In the genomic region with DNA sequence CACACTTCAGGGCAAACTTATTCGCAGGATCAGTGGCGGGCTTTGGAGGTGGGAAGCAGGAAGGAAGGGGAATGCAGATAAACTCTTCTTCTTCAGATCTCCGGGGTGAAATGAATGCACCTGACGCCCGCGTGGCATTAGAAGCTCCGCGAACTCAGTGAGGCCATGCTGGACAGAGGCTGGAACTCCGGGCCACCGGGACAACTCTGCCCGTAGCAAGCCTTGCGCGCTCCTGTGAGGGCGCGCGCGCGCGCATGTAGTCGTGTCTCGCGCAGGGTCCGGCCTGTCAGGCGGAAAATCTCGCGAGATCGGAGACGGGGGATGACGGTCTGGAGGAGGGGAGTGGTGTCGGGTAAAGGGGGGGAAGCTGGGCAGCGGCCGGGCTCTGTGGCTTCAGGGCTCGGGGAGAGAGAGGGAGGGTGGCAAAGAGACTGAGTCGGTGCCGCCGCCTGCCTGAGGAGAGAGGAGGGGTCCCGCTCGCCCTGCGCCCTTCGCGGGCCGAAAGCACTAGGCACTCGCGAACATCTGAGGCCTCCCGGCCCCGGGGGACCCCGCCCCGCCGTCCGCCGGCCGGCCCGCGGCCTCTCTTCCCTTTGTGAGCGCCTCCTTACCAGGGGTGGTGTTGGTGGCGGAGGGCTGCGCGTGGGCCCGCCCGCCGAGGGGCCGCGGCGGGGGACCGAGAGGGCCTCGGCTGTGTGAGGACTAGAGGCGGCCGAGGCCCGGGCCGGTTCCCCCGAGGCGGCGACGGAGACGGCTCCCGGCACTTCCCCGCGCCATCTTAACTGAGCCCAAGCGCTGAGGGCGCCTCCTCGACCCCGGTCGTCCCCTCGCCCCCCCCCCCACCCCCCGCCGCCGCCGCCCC, we compare ENCODE assay signal across 8 cellular contexts. TPM values are rescaled to one million over a fixed set of nuclear protein-coding genes. Genes with fewer than 3 reads are reported as not detected.
A peak's percentile ranks its signal among the peaks of the same experiment; 100 is the strongest.
DNase-seq lines count a peak whose midpoint lies in the region; ATAC-seq and TF ChIP-seq lines count a peak whose summit lies in the region.

Gene TAOK1, plus strand, starts transcription at position 370 of the 862 bp plus-strand sequence. CDS start 61,186 bp downstream, outside the sequence.

- H3K4me1 Mint-ChIP-seq in Calu3 (ENCODE audit: low read depth, unreplicated experiment) (peaks cover 19% of the 10 kb centered on the region), IgD-negative memory B cell (peaks cover 31 to 40% (median 38%) of the 10 kb centered on the region in 3 donors), endothelial cell (ENCODE audit: unreplicated experiment) (peaks cover 27% of the 10 kb centered on the region), mesothelial cell of epicardium (peaks cover 32% of the 10 kb centered on the region)

- TF ChIP-seq CTCF in Calu3 (IDR thresholded peaks at IDR 0.05; ENCODE audit: unreplicated experiment) = no peak
- TF ChIP-seq CTCF in endothelial cell (IDR thresholded peaks at IDR 0.05; ENCODE audit: unreplicated experiment) = no peak
- TF ChIP-seq CTCF in mesothelial cell of epicardium (IDR thresholded peaks at IDR 0.05; ENCODE audit: unreplicated experiment) = no peak

- H3K27ac Mint-ChIP-seq in Calu3 (ENCODE audit: unreplicated experiment) = peak within 1 kb of the TSS; percentile 90
- H3K27ac Mint-ChIP-seq in IgD-negative memory B cell = peak within 1 kb of the TSS; percentile 90 to 99 (median 94)
- peak within 1 kb of the TSS; percentile 94 for H3K27ac Mint-ChIP-seq in endothelial cell (ENCODE audit: unreplicated experiment)
- H3K27ac Mint-ChIP-seq in mesothelial cell of epicardium = peak within 1 kb of the TSS; percentile 92

- intact Hi-C loops in Calu3 (cut with micrococcal nuclease; ENCODE audit: unreplicated experiment) = no loop called here

- CTCF ChIA-PET in Calu3 (lab: Charles Lee) = interaction anchor here (0.7 to 1.6 kb wide), 3 partner anchors 20 to 101 kb away, joined by 3 to 6 read pairs (median 3); no protein-coding TSS in a partner anchor

- H3K4me3 Mint-ChIP-seq in Calu3 (ENCODE audit: low read depth, unreplicated experiment) = peak within 1 kb of the TSS; percentile 82
- peak within 1 kb of the TSS; percentile 90 to 99 (median 98) for H3K4me3 Mint-ChIP-seq in IgD-negative memory B cell
- peak within 1 kb of the TSS; percentile 99 for H3K4me3 Mint-ChIP-seq in endothelial cell (ENCODE audit: unreplicated experiment)
- H3K4me3 Mint-ChIP-seq in mesothelial cell of epicardium = peak within 1 kb of the TSS; percentile 96

- peaks cover 41% of the 10 kb centered on the region for H3K36me3 Mint-ChIP-seq in Calu3 (ENCODE audit: insufficient read depth, unreplicated experiment)
- peaks cover 6% of the 10 kb centered on the region for H3K36me3 Mint-ChIP-seq in IgD-negative memory B cell
- peaks cover 13% of the 10 kb centered on the region for H3K36me3 Mint-ChIP-seq in endothelial cell (ENCODE audit: low read depth, unreplicated experiment)
- no peaks in the 10 kb centered on the region for H3K36me3 Mint-ChIP-seq in mesothelial cell of epicardium

- no peaks in the 10 kb centered on the region for H3K27me3 Mint-ChIP-seq in Calu3 (ENCODE audit: unreplicated experiment)
- H3K27me3 Mint-ChIP-seq in IgD-negative memory B cell = no peaks in the 10 kb centered on the region
- peaks cover 12% of the 10 kb centered on the region for H3K27me3 Mint-ChIP-seq in endothelial cell (ENCODE audit: unreplicated experiment)
- no peaks in the 10 kb centered on the region for H3K27me3 Mint-ChIP-seq in mesothelial cell of epicardium (ENCODE audit: low read depth)

- peak; percentile 99 for DNase-seq in Calu3
- DNase-seq in OCI-M1 (lab: John Stamatoyannopoulos, UW) = peak; percentile 100
- peak; percentile 98 for DNase-seq in activated T-cell treated with anti-CD3 and anti-CD28 coated beads for 1 hour (ENCODE audit: low read depth)
- DNase-seq in endothelial cell (ENCODE audit: low spot score) = peak; percentile 100
- peak; percentile 97 to 98 for DNase-seq in mesothelial cell of epicardium (ENCODE audit: low spot score in 2 of 2, unreplicated experiment in 2 of 2)
- peak; percentile 93 to 96 for DNase-seq in stimulated activated CD8-positive, alpha-beta memory T cell treated with anti-CD3 and anti-CD28 coated beads, Interleukin-15, amount 100 ng/mL, for 4 hours (ENCODE audit: low read depth in 2 of 2)

- peak; percentile 69 for ATAC-seq in GM21515 (IDR thresholded peaks at IDR 0.05; ENCODE audit: unreplicated experiment)

- no peaks in the 10 kb centered on the region for H3K9me3 Mint-ChIP-seq in Calu3 (ENCODE audit: low read depth, unreplicated experiment)
- no peaks in the 10 kb centered on the region for H3K9me3 Mint-ChIP-seq in IgD-negative memory B cell
- H3K9me3 Mint-ChIP-seq in endothelial cell (ENCODE audit: unreplicated experiment) = no peaks in the 10 kb centered on the region
- no peaks in the 10 kb centered on the region for H3K9me3 Mint-ChIP-seq in mesothelial cell of epicardium

- no TSS peak for BruUV-seq in Calu3 (replicated peaks; lab: Mats Ljungman, UMichigan)

RNA-seq across cellular contexts. Expression of gene TAOK1, which starts in this region (rescaled TPM):
- total RNA-seq in Calu3 (2022) (72.7 and 78.1 TPM in 2 replicates), endothelial cell (ENCODE audit: unreplicated experiment) (95.5 TPM), mesothelial cell of epicardium (84.7 to 92.1 TPM (median 86.7 TPM) in 3 replicates)
- polyA plus RNA-seq in IgD-negative memory B cell = 4.0 TPM

Comparison
In these comparisons a context has a peak if more than half of its experiments do, and no peak if none do; other contexts are left out.
1. Peak in every context shown above with its lines: DNase-seq and ATAC-seq.